In the genomic region with DNA sequence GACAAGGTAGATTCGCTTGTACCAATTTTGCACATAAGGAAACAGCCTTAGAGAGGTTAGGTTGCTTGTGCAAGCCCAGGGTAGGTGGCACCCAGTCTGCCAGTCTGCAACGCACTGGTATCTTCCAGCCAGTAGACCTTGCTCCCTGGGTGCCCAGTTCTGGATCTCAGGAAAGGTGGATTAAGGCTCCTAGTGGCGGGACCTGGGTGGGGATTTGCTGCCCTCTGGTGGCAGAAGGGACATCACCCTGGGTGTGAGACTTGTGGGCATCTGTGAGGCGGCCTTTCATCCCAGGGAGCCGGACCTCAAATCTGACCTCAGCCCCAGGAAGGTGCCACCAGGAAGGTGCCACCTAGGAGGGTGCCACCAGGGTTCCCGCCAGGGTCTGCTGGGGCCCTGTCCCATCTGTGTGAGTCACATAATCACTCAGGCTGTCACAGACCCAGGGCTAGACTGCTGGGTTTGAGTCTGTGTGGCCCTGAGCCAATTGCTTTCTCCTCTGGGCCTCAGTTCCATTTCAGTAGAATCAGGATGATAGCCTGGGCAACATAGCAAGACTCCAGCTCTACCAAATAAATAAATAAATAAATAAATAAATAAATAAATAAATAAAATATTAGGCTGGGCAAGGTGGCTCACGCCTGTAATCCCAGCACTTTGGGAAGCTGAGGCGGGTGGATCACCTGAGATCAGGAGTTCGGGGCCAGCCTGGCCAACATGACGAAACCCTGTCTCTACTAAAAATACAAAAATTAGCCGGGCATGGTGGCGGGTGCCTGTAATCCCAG, we compare ENCODE assay signal across 8 cellular contexts.
DNase-seq lines count a peak whose midpoint lies in the region; ATAC-seq and TF ChIP-seq lines count a peak whose summit lies in the region.

No MANE protein-coding gene starts in this region.

- ATAC-seq in GM21390 (IDR thresholded peaks at IDR 0.05; ENCODE audit: unreplicated experiment) (peak; percentile 48), HG02870 (IDR thresholded peaks at IDR 0.05; ENCODE audit: unreplicated experiment) (no peak)

- TF ChIP-seq CTCF in AG10803 (conservative IDR thresholded peaks at IDR 0.05; ENCODE audit: low read length): peak; percentile 89

- DNase-seq in AG10803 (ENCODE audit: low read depth): peak; percentile 65
- peak; percentile 76 for DNase-seq in NCI-H2196 treated with DMSO at 0.1 percent for 48 hours (lab: John Stamatoyannopoulos, UW; ENCODE audit: unreplicated experiment)
- DNase-seq in activated CD4-positive, CD25-positive, alpha-beta regulatory T cell treated with anti-CD3 and anti-CD28 coated beads, Interleukin-2, amount 50 U/mL, for 72 hours: peak; percentile 73
- DNase-seq in cerebellar cortex (ENCODE audit: low spot score): peak; percentile 84
- DNase-seq in left kidney (ENCODE audit: low read depth, low spot score): peak; percentile 92
- peak; percentile 70 to 71 for DNase-seq in stimulated activated CD4-positive, alpha-beta T cell treated with anti-CD3 and anti-CD28 coated beads, Interleukin-2, amount 100 ng/mL, for 48 hours

- H3K4me3 ChIP-seq in AG10803 (ENCODE audit: low read length): no peak overlapping the region
